14 cellular contexts compared by ENCODE assay signal in the genomic region with DNA sequence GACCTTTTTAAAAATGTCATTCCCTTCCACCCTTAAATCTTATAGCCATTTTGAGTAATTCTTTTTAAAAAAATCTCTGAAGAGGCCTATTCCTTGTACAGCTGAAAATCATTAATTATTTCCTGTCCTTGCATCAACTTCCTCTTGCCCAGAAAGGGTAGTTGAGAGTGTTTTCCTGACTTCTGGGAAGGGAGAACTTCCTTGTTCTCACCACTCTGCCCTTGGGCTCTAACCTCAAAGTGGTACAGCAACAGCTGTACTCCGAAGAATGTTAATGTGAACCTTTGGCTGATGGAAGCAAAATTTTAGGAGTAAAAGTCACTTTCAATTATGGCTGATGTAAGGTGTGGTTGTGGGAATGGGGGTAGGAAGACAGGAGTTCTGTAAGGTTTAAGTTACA. TPM values are rescaled to one million over a fixed set of nuclear protein-coding genes. Genes with fewer than 3 reads are reported as not detected.
DNase-seq lines count a peak whose midpoint lies in the region; ATAC-seq and TF ChIP-seq lines count a peak whose summit lies in the region.
"Had no signal": no experiment of that assay in that cellular context is flagged by ENCODE, and none has a peak within 500 bp of the region (broad histone marks: within the 10 kb centered on the region; RNA-seq: fewer than 3 reads in every experiment).

No MANE protein-coding gene starts in this region.

- POLR2A ChIA-PET in WTC11 (lab: Charles Lee) = no interaction called here

- 57% methylated on average over 1 of the region's 1 CpG for WGBS in right cardiac atrium

- intact Hi-C loops in Right ventricle myocardium inferior (cut with DNase I) = no loop called here
- intact Hi-C loops in cardiac septum (cut with DNase I) = no loop called here
- intact Hi-C loops in right cardiac atrium (cut with DNase I) = no loop called here
- intact Hi-C loops in activated naive CD4-positive, alpha-beta T cell treated with anti-CD3 and anti-CD28 coated beads for 36 hours (cut with micrococcal nuclease) = no loop called here

- TF ChIP-seq CTCF in WTC11 (IDR thresholded peaks at IDR 0.05) (no peak), type B pancreatic cell (conservative IDR thresholded peaks at IDR 0.05) (no peak)

- H3K36me3 Mint-ChIP-seq in WTC11 (no peaks in the 10 kb centered on the region), type B pancreatic cell (no peaks in the 10 kb centered on the region)
- no peaks in the 10 kb centered on the region for H3K36me3 Mint-ChIP-seq in activated naive CD4-positive, alpha-beta T cell treated with anti-CD3 and anti-CD28 coated beads for 36 hours (ENCODE audit: low read depth)
- H3K36me3 Mint-ChIP-seq: brain had no signal

- no peak for DNase-seq in Right ventricle myocardium inferior (ENCODE audit: missing footprints)
- no peak for DNase-seq in cardiac septum (ENCODE audit: low spot score)
- DNase-seq in WTC11 (ENCODE audit: low spot score) = no peak
- no peak for DNase-seq in right cardiac atrium
- no peak for DNase-seq in type B pancreatic cell (ENCODE audit: extremely low spot score, unreplicated experiment)
- DNase-seq in NCI-H69 (lab: John Stamatoyannopoulos, UW) = no peak
- no peak for DNase-seq in activated naive CD4-positive, alpha-beta T cell treated with anti-CD3 and anti-CD28 coated beads for 36 hours
- DNase-seq in T-helper 2 cell = no peak
- DNase-seq: DMS79 treated with DMSO at 0.1 percent for 48 hours; stimulated activated CD8-positive, alpha-beta memory T cell treated with anti-CD3 and anti-CD28 coated beads, Interleukin-4, amount 100 ng/mL, for 48 hours had no signal

- H3K9me3 Mint-ChIP-seq in WTC11 (no peaks in the 10 kb centered on the region), type B pancreatic cell (peaks cover 4% of the 10 kb centered on the region)
- no peaks in the 10 kb centered on the region for H3K9me3 Mint-ChIP-seq in activated naive CD4-positive, alpha-beta T cell treated with anti-CD3 and anti-CD28 coated beads for 36 hours
- H3K9me3 Mint-ChIP-seq: activated T-helper 1 cell treated with anti-CD3 and anti-CD28 coated beads, Interleukin-12 subunit alpha, Interleukin-12 subunit beta, Interleukin-2, Interleukin-4 antibody, amounts not matched to agents 30 ng/mL and 10 ng/mL and 1 ng/mL, durations not matched to agents 14 hours and 24 hours and 36 hours; brain had no signal

- no peaks in the 10 kb centered on the region for H3K27me3 ChIP-seq in right cardiac atrium (ENCODE audit: control insufficient read depth, insufficient read depth)

- no peak overlapping the region for H3K4me3 Mint-ChIP-seq in WTC11
- peak overlapping the region; percentile 14 for H3K4me3 Mint-ChIP-seq in type B pancreatic cell
- no peak overlapping the region for H3K4me3 Mint-ChIP-seq in activated naive CD4-positive, alpha-beta T cell treated with anti-CD3 and anti-CD28 coated beads for 36 hours
- H3K4me3 Mint-ChIP-seq: activated T-helper 1 cell treated with anti-CD3 and anti-CD28 coated beads, Interleukin-12 subunit alpha, Interleukin-12 subunit beta, Interleukin-2, Interleukin-4 antibody, amounts not matched to agents 30 ng/mL and 10 ng/mL and 1 ng/mL, durations not matched to agents 14 hours and 24 hours and 36 hours; brain had no signal

- no peaks in the 10 kb centered on the region for H3K9me3 ChIP-seq in right cardiac atrium (ENCODE audit: control insufficient read depth, low read length)

- ATAC-seq in Right ventricle myocardium inferior = peak; percentile 78
- no peak for ATAC-seq in WTC11
- ATAC-seq in right cardiac atrium = peak; percentile 55 to 69
- ATAC-seq: activated CD4-positive, CD25-positive, alpha-beta regulatory T cell treated with anti-CD3 and anti-CD28 coated beads, Interleukin-2, amount 50 U/mL, for 24 hours had no signal

- H3K27ac Mint-ChIP-seq in WTC11 = peak overlapping the region; percentile 5; the same call in 1 of the 2 replicates
- peak overlapping the region; percentile 76 for H3K27ac Mint-ChIP-seq in type B pancreatic cell
- no peak overlapping the region for H3K27ac Mint-ChIP-seq in activated naive CD4-positive, alpha-beta T cell treated with anti-CD3 and anti-CD28 coated beads for 36 hours
- H3K27ac Mint-ChIP-seq: activated T-helper 1 cell treated with anti-CD3 and anti-CD28 coated beads, Interleukin-12 subunit alpha, Interleukin-12 subunit beta, Interleukin-2, Interleukin-4 antibody, amounts not matched to agents 30 ng/mL and 10 ng/mL and 1 ng/mL, durations not matched to agents 14 hours and 24 hours and 36 hours; brain had no signal

- no peaks in the 10 kb centered on the region for H3K4me1 ChIP-seq in right cardiac atrium (ENCODE audit: control insufficient read depth, insufficient read depth, low read length)

- no peak overlapping the region for H3K4me3 ChIP-seq in right cardiac atrium (ENCODE audit: low read length)

- H3K27ac ChIP-seq in right cardiac atrium (ENCODE audit: low read length) = no peak overlapping the region

- H3K27me3 Mint-ChIP-seq in WTC11 (ENCODE audit: low read depth) = no peaks in the 10 kb centered on the region
- H3K27me3 Mint-ChIP-seq in type B pancreatic cell = no peaks in the 10 kb centered on the region
- H3K27me3 Mint-ChIP-seq in activated naive CD4-positive, alpha-beta T cell treated with anti-CD3 and anti-CD28 coated beads for 36 hours (ENCODE audit: low read depth) = no peaks in the 10 kb centered on the region
- H3K27me3 Mint-ChIP-seq: brain had no signal

- H3K4me1 Mint-ChIP-seq in WTC11 = no peaks in the 10 kb centered on the region
- peaks cover 10% of the 10 kb centered on the region for H3K4me1 Mint-ChIP-seq in type B pancreatic cell (ENCODE audit: unreplicated experiment)
- peaks cover 2% of the 10 kb centered on the region for H3K4me1 Mint-ChIP-seq in activated naive CD4-positive, alpha-beta T cell treated with anti-CD3 and anti-CD28 coated beads for 36 hours (ENCODE audit: low read depth)

- CTCF ChIA-PET in WTC11 (lab: Charles Lee) = no interaction called here
- CTCF ChIA-PET in activated naive CD4-positive, alpha-beta T cell treated with anti-CD3 and anti-CD28 coated beads for 36 hours (lab: Charles Lee) = no interaction called here

TF ChIP-seq in WTC11, 78 proteins besides CTCF, POLR2A, EP300 and RAD21 (continues in another document):
- TF ChIP-seq, protein P1, sequence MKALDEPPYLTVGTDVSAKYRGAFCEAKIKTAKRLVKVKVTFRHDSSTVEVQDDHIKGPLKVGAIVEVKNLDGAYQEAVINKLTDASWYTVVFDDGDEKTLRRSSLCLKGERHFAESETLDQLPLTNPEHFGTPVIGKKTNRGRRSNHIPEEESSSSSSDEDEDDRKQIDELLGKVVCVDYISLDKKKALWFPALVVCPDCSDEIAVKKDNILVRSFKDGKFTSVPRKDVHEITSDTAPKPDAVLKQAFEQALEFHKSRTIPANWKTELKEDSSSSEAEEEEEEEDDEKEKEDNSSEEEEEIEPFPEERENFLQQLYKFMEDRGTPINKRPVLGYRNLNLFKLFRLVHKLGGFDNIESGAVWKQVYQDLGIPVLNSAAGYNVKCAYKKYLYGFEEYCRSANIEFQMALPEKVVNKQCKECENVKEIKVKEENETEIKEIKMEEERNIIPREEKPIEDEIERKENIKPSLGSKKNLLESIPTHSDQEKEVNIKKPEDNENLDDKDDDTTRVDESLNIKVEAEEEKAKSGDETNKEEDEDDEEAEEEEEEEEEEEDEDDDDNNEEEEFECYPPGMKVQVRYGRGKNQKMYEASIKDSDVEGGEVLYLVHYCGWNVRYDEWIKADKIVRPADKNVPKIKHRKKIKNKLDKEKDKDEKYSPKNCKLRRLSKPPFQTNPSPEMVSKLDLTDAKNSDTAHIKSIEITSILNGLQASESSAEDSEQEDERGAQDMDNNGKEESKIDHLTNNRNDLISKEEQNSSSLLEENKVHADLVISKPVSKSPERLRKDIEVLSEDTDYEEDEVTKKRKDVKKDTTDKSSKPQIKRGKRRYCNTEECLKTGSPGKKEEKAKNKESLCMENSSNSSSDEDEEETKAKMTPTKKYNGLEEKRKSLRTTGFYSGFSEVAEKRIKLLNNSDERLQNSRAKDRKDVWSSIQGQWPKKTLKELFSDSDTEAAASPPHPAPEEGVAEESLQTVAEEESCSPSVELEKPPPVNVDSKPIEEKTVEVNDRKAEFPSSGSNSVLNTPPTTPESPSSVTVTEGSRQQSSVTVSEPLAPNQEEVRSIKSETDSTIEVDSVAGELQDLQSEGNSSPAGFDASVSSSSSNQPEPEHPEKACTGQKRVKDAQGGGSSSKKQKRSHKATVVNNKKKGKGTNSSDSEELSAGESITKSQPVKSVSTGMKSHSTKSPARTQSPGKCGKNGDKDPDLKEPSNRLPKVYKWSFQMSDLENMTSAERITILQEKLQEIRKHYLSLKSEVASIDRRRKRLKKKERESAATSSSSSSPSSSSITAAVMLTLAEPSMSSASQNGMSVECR (CRISPR knock-in tag; IDR thresholded peaks at IDR 0.05; ENCODE audit: borderline replicate concordance) = no peak
- no peak for TF ChIP-seq ELF4 (CRISPR knock-in tag; IDR thresholded peaks at IDR 0.05; ENCODE audit: low read depth)
- no peak for TF ChIP-seq ZNF232 (CRISPR knock-in tag; IDR thresholded peaks at IDR 0.05)

RNA-seq across cellular contexts. Expression of a gene that starts 15.1 kb away (rescaled TPM):
- total RNA-seq in Right ventricle myocardium inferior (not detected), cardiac septum (0.57 TPM), WTC11 (2021) (not detected in 3 replicates), right cardiac atrium (not detected), type B pancreatic cell (ENCODE audit: low replicate concordance) (4.1 and 12.4 TPM in 2 replicates)
- 0.63 TPM for polyA plus RNA-seq in right cardiac atrium
- total RNA-seq in activated naive CD4-positive, alpha-beta T cell treated with anti-CD3 and anti-CD28 coated beads for 36 hours = not detected
- total RNA-seq: activated T-helper 1 cell treated with anti-CD3 and anti-CD28 coated beads, Interleukin-12 subunit alpha, Interleukin-12 subunit beta, Interleukin-2, Interleukin-4 antibody, amounts not matched to agents 30 ng/mL and 10 ng/mL and 1 ng/mL, durations not matched to agents 14 hours and 24 hours and 36 hours; epithelial cell of proximal tubule had no signal
